Comparison of ENCODE assay signal across 16 cellular contexts in genomic region chr22:27651486-27651885, GRCh38.
"Had no signal": no experiment of that assay in that cellular context is flagged by ENCODE, and none has a peak within 500 bp of the region (broad histone marks: within the 10 kb centered on the region; RNA-seq: fewer than 3 reads in every experiment).

No MANE protein-coding gene starts in this region.

- DNase-seq: activated CD4-positive, alpha-beta T cell treated with anti-CD3 and anti-CD28 coated beads, Interleukin-2, amount 50 U/mL, for 4 hours; activated CD4-positive, CD25-positive, alpha-beta regulatory T cell treated with anti-CD3 and anti-CD28 coated beads, Interleukin-2, amount 50 U/mL, for 72 hours; activated T-cell treated with anti-CD3 and anti-CD28 coated beads, Interleukin-2, amount 50 U/mL, for 1 hour; amniotic stem cell; brain microvascular endothelial cell; kidney glomerular epithelial cell; lower lobe of right lung; midbrain; naive thymus-derived CD4-positive, alpha-beta T cell; occipital lobe; transverse colon had no signal

- H3K27me3 ChIP-seq: hepatocyte, SJCRH30, transverse colon had no signal

- H3K4me3 Mint-ChIP-seq: activated naive CD4-positive, alpha-beta T cell treated with anti-CD3 and anti-CD28 coated beads, Interleukin-2, amount 50 U/mL, for 24 hours; naive thymus-derived CD4-positive, alpha-beta T cell had no signal

- H3K4me3 ChIP-seq: hepatocyte, lower lobe of right lung, SJCRH30, transverse colon had no signal

- H3K36me3 Mint-ChIP-seq: activated naive CD4-positive, alpha-beta T cell treated with anti-CD3 and anti-CD28 coated beads, Interleukin-2, amount 50 U/mL, for 24 hours had no signal

- H3K27ac Mint-ChIP-seq: activated naive CD4-positive, alpha-beta T cell treated with anti-CD3 and anti-CD28 coated beads, Interleukin-2, amount 50 U/mL, for 24 hours; naive thymus-derived CD4-positive, alpha-beta T cell; progenitor cell of endocrine pancreas had no signal

- H3K27ac ChIP-seq: brain microvascular endothelial cell, hepatocyte, lower lobe of right lung, transverse colon had no signal

- H3K4me2 ChIP-seq: hepatocyte had no signal

- H3K9me3 ChIP-seq: transverse colon had no signal

- H2AFZ ChIP-seq: hepatocyte had no signal

- H3K36me3 ChIP-seq: brain microvascular endothelial cell, lower lobe of right lung, SJCRH30, transverse colon had no signal

- H3K4me1 Mint-ChIP-seq: activated naive CD4-positive, alpha-beta T cell treated with anti-CD3 and anti-CD28 coated beads, Interleukin-2, amount 50 U/mL, for 24 hours; naive thymus-derived CD4-positive, alpha-beta T cell had no signal

- ATAC-seq: esophagus mucosa; lower lobe of right lung; naive thymus-derived CD4-positive, alpha-beta T cell had no signal

- H3K4me1 ChIP-seq: lower lobe of right lung had no signal
